Comparison of ENCODE assay signal across 21 cellular contexts in genomic region chr4:184885602-184886001, GRCh38.
"Had no signal": no experiment of that assay in that cellular context is flagged by ENCODE, and none has a peak within 500 bp of the region (broad histone marks: within the 10 kb centered on the region; RNA-seq: fewer than 3 reads in every experiment).

No MANE protein-coding gene starts in this region.

- H3K36me3 ChIP-seq: gastrocnemius medialis, neutrophil, pancreas, sigmoid colon, suprapubic skin, transverse colon, vagina had no signal

- H3K9me3 ChIP-seq: gastrocnemius medialis, neutrophil, pancreas, sigmoid colon, suprapubic skin, transverse colon, vagina had no signal

- H3K27ac ChIP-seq: coronary artery, gastrocnemius medialis, neutrophil, pancreas, sigmoid colon, skin epidermis, suprapubic skin, transverse colon, vagina had no signal

- DNase-seq: dermis blood vessel endothelial cell; effector memory CD8-positive, alpha-beta T cell; erythroblast; foreskin fibroblast; gastrocnemius medialis; head of caudate nucleus; natural killer cell; pancreas; sigmoid colon; stimulated activated CD4-positive, alpha-beta T cell treated with anti-CD3 and anti-CD28 coated beads, Interleukin-15, amount 100 ng/mL, for 24 hours; stimulated activated CD4-positive, alpha-beta T cell treated with anti-CD3 and anti-CD28 coated beads, Interleukin-2, amount 100 ng/mL, for 48 hours; stimulated activated naive B cell treated with anti-CD40 and anti-IgM and Interleukin-4, amounts not matched to agents 10 μg/mL and 1 μg/mL and 100 μg/mL, for 72 hours; transverse colon had no signal

- H3K4me1 ChIP-seq: gastrocnemius medialis, pancreas, sigmoid colon, suprapubic skin, transverse colon, vagina had no signal

- ATAC-seq: effector memory CD8-positive, alpha-beta T cell; gastrocnemius medialis; natural killer cell; pancreas; stimulated activated naive B cell treated with anti-CD40 and anti-IgM and Interleukin-4, amounts not matched to agents 10 μg/mL and 1 μg/mL and 100 μg/mL, for 72 hours had no signal

- H3K4me3 ChIP-seq: coronary artery, gastrocnemius medialis, lung, pancreas, sigmoid colon, skin epidermis, suprapubic skin, transverse colon, vagina had no signal

- H3K27me3 ChIP-seq: gastrocnemius medialis, neutrophil, pancreas, sigmoid colon, suprapubic skin, transverse colon, vagina had no signal

- FAIRE-seq: endometrium, keratinocyte, pancreas had no signal
